26 cellular contexts compared by ENCODE assay signal in genomic region chr6:114218421-114218820, GRCh38.
"Had no signal": no experiment of that assay in that cellular context is flagged by ENCODE, and none has a peak within 500 bp of the region (broad histone marks: within the 10 kb centered on the region; RNA-seq: fewer than 3 reads in every experiment).

No MANE protein-coding gene starts in this region.

- H3K4me1 Mint-ChIP-seq: activated B cell treated with CpG ODN at 0.5 μM for 24 hours; activated CD4-positive, alpha-beta T cell treated with anti-CD3 and anti-CD28 coated beads, Interleukin-2, amount 10 ng/mL, durations not matched to agents 7 days and 5 days; activated T-helper 17 cell treated with anti-CD3 and anti-CD28 coated beads, Interleukin-2, amount 50 U/mL, for 72 hours had no signal

- DNase-seq: activated B cell treated with CpG ODN at 0.5 μM for 24 hours; activated CD4-positive, alpha-beta memory T cell treated with anti-CD3 and anti-CD28 coated beads for 36 hours; activated CD4-positive, alpha-beta T cell treated with anti-CD3 and anti-CD28 coated beads for 1 hour; activated CD4-positive, alpha-beta T cell treated with anti-CD3 and anti-CD28 coated beads, Interleukin-2, amount 10 ng/mL, durations not matched to agents 7 days and 5 days; activated gamma-delta T cell; activated naive CD4-positive, alpha-beta T cell treated with anti-CD3 and anti-CD28 coated beads for 36 hours; activated T-cell treated with anti-CD3 and anti-CD28 coated beads for 4 hours; activated T-cell treated with anti-CD3 and anti-CD28 coated beads, Interleukin-2, amount 50 U/mL, for 48 hours; amygdala; caudate nucleus; MM.1S; NCI-H1105; NCI-H1436 treated with DMSO at 0.1 percent for 48 hours; NCI-H187; NCI-H2081 treated with DMSO at 0.1 percent for 48 hours; NCI-H446; NCI-H524; Peyer's patch; Right ventricle myocardium superior had no signal

- H3K27me3 ChIP-seq: breast epithelium, Peyer's patch, SJSA1 had no signal

- H3K27me3 Mint-ChIP-seq: activated B cell treated with CpG ODN at 0.5 μM for 24 hours; activated CD4-positive, alpha-beta T cell treated with anti-CD3 and anti-CD28 coated beads, Interleukin-2, amount 10 ng/mL, durations not matched to agents 7 days and 5 days; activated naive CD8-positive, alpha-beta T cell had no signal

- H3K4me3 ChIP-seq: breast epithelium, Peyer's patch, SJSA1 had no signal

- H3K36me3 ChIP-seq: breast epithelium, Peyer's patch, SJSA1 had no signal

- H3K9me3 Mint-ChIP-seq: activated B cell treated with CpG ODN at 0.5 μM for 24 hours; activated CD4-positive, alpha-beta memory T cell treated with anti-CD3 and anti-CD28 coated beads for 36 hours; activated CD4-positive, alpha-beta T cell treated with anti-CD3 and anti-CD28 coated beads, Interleukin-2, amount 10 ng/mL, durations not matched to agents 7 days and 5 days; activated T-helper 17 cell treated with anti-CD3 and anti-CD28 coated beads, Interleukin-2, amount 50 U/mL, for 72 hours; T-helper 1 cell treated with Interleukin-12 subunit alpha and Interleukin-12 subunit beta and Interleukin-4 antibody, amounts not matched to agents 30 μg/mL and 1 μg/mL, for 36 hours had no signal

- H3K36me3 Mint-ChIP-seq: activated CD4-positive, alpha-beta memory T cell treated with anti-CD3 and anti-CD28 coated beads for 36 hours; activated naive CD8-positive, alpha-beta T cell had no signal

- H3K27ac Mint-ChIP-seq: activated B cell treated with CpG ODN at 0.5 μM for 24 hours; activated CD4-positive, alpha-beta memory T cell treated with anti-CD3 and anti-CD28 coated beads for 36 hours; activated CD4-positive, alpha-beta T cell treated with anti-CD3 and anti-CD28 coated beads, Interleukin-2, amount 10 ng/mL, durations not matched to agents 7 days and 5 days; activated naive CD4-positive, alpha-beta T cell treated with anti-CD3 and anti-CD28 coated beads for 36 hours; activated naive CD8-positive, alpha-beta T cell; activated T-helper 17 cell treated with anti-CD3 and anti-CD28 coated beads, Interleukin-2, amount 50 U/mL, for 72 hours; T-helper 1 cell treated with Interleukin-12 subunit alpha and Interleukin-12 subunit beta and Interleukin-4 antibody, amounts not matched to agents 30 μg/mL and 1 μg/mL, for 36 hours had no signal

- H3K9me3 ChIP-seq: breast epithelium, Peyer's patch, SJSA1 had no signal

- ATAC-seq: activated T-helper 17 cell treated with anti-CD3 and anti-CD28 coated beads, Interleukin-2, amount 50 U/mL, for 72 hours had no signal

- H3K4me3 Mint-ChIP-seq: activated B cell treated with CpG ODN at 0.5 μM for 24 hours; activated CD4-positive, alpha-beta memory T cell treated with anti-CD3 and anti-CD28 coated beads for 36 hours; activated CD4-positive, alpha-beta T cell treated with anti-CD3 and anti-CD28 coated beads, Interleukin-2, amount 10 ng/mL, durations not matched to agents 7 days and 5 days; activated naive CD4-positive, alpha-beta T cell treated with anti-CD3 and anti-CD28 coated beads for 36 hours; activated naive CD8-positive, alpha-beta T cell; activated T-helper 17 cell treated with anti-CD3 and anti-CD28 coated beads, Interleukin-2, amount 50 U/mL, for 72 hours; T-helper 1 cell treated with Interleukin-12 subunit alpha and Interleukin-12 subunit beta and Interleukin-4 antibody, amounts not matched to agents 30 μg/mL and 1 μg/mL, for 36 hours had no signal

- H3K27ac ChIP-seq: breast epithelium, KMS-11, Peyer's patch, RWPE1, SJSA1 had no signal

- H3K4me1 ChIP-seq: breast epithelium, Peyer's patch, SJSA1 had no signal
